Comparison of ENCODE assay signal across 8 cellular contexts in genomic region chr17:67779098-67779672, GRCh38. TPM values are rescaled to one million over a fixed set of nuclear protein-coding genes. Genes with fewer than 3 reads are reported as not detected.
A peak's percentile ranks its signal among the peaks of the same experiment; 100 is the strongest.
DNase-seq lines count a peak whose midpoint lies in the region; ATAC-seq, FAIRE-seq and TF ChIP-seq lines count a peak whose summit lies in the region.

No MANE protein-coding gene starts in this region.

- no peak for TF ChIP-seq EP300 in HepG2 (IDR thresholded peaks at IDR 0.05; ENCODE audit: low read depth in 2 of 2, low read length in 2 of 2)
- no peak for TF ChIP-seq EP300 in HepG2 (CRISPR knock-in tag; IDR thresholded peaks at IDR 0.05; ENCODE audit: borderline replicate concordance)

- WGBS in HepG2 (ENCODE audit: low lambda C conversion rate), result 7% methylated on average over 13 of the region's 13 CpGs

- DNase-seq in Panc1 (ENCODE audit: low read depth, low spot score) (no peak), MCF 10A (ENCODE audit: unreplicated experiment) (peak; percentile 58), HepG2 (ENCODE audit: low spot score) (peak; percentile 74), type B pancreatic cell (ENCODE audit: extremely low spot score, unreplicated experiment) (no peak), NCI-H446 treated with DMSO at 0.1 percent for 48 hours (lab: John Stamatoyannopoulos, UW) (no peak), MV-4-11 (lab: John Stamatoyannopoulos, UW) (no peak)

- peak overlapping the region; percentile 74 for H3K4me2 ChIP-seq in HepG2 (ENCODE audit: low read depth, low read length)

- TF ChIP-seq POLR2A in HepG2 (IDR thresholded peaks at IDR 0.05; ENCODE audit: insufficient read depth in 1 of 2, low read depth in 2 of 2, low read length in 2 of 2), result no peak

- H3K79me2 ChIP-seq in ACC112 (ENCODE audit: control insufficient read depth, insufficient read depth, low read length, unreplicated experiment) (no peaks in the 10 kb centered on the region), HepG2 (ENCODE audit: insufficient read depth, low read length) (no peaks in the 10 kb centered on the region)

- no peaks in the 10 kb centered on the region for H3K27me3 Mint-ChIP-seq in MCF 10A (ENCODE audit: insufficient read depth, unreplicated experiment)
- no peaks in the 10 kb centered on the region for H3K27me3 Mint-ChIP-seq in type B pancreatic cell

- ATAC-seq in Panc1, result peak; percentile 88
- ATAC-seq in HepG2, result peak; percentile 94

- no peaks in the 10 kb centered on the region for H3K9me3 Mint-ChIP-seq in MCF 10A (ENCODE audit: unreplicated experiment)
- no peaks in the 10 kb centered on the region for H3K9me3 Mint-ChIP-seq in type B pancreatic cell

- BruUV-seq in Panc1 (replicated peaks; lab: Mats Ljungman, UMichigan) (no TSS peak), MCF 10A (replicated peaks; lab: Mats Ljungman, UMichigan) (no TSS peak), HepG2 (replicated peaks; lab: Mats Ljungman, UMichigan) (no TSS peak)

- in situ Hi-C loops in Panc1 (cut with HindIII; ENCODE audit: low pct_unique_long_range_greater_than_20kb, low sequenced_read_pairs) (no loop called here), HepG2 (cut with HindIII; ENCODE audit: extremely low pct_ligation_motif_present, low pct_unique_long_range_greater_than_20kb) (no loop called here)

- no peak overlapping the region for H3K4me3 Mint-ChIP-seq in MCF 10A (ENCODE audit: unreplicated experiment)
- no peak overlapping the region for H3K4me3 Mint-ChIP-seq in type B pancreatic cell

- H3K27me3 ChIP-seq in ACC112 (ENCODE audit: insufficient read depth, low read length) (no peaks in the 10 kb centered on the region), Panc1 (ENCODE audit: control insufficient read depth, insufficient read depth, low read length) (no peaks in the 10 kb centered on the region), HepG2 (ENCODE audit: control insufficient read depth in 1 of 2, insufficient read depth in 2 of 2, low read length in 2 of 2) (no peaks in the 10 kb centered on the region; a peak in 1 of 5 replicates)

- H3K4me1 ChIP-seq in ACC112 (ENCODE audit: control insufficient read depth, insufficient read depth, low read length, unreplicated experiment) (peaks cover 5% of the 10 kb centered on the region), Panc1 (ENCODE audit: control insufficient read depth, insufficient read depth, low read length) (no peaks in the 10 kb centered on the region; the same call in 1 of the 2 replicates), HepG2 (ENCODE audit: insufficient read depth, low read length) (peaks cover 24% of the 10 kb centered on the region)

- H3K9ac ChIP-seq in HepG2 (ENCODE audit: insufficient read depth, low read depth, low read length), result no peak overlapping the region

- FAIRE-seq in HepG2 (lab: Jason Lieb, UNC), result peak; percentile 12

- no peaks in the 10 kb centered on the region for H4K20me1 ChIP-seq in HepG2 (ENCODE audit: insufficient read depth, low read length)

- H3K4me1 Mint-ChIP-seq in MCF 10A (ENCODE audit: insufficient read depth, unreplicated experiment) (no peaks in the 10 kb centered on the region), type B pancreatic cell (ENCODE audit: unreplicated experiment) (peaks cover 4% of the 10 kb centered on the region)

- intact Hi-C loops in Panc1 (cut with micrococcal nuclease; ENCODE audit: unreplicated experiment), result no loop called here
- intact Hi-C loops in MCF 10A (cut with micrococcal nuclease), result loop anchor here (1.0 kb wide), 2 partner anchors 62 to 405 kb away; partner anchors contain the start of gene NOL11
- intact Hi-C loops in HepG2 (cut with micrococcal nuclease; ENCODE audit: unreplicated experiment), result loop anchor here (1.0 kb wide), 1 partner anchor 62 kb away; the partner anchor contains the start of gene NOL11

- no peaks in the 10 kb centered on the region for H3K36me3 ChIP-seq in ACC112 (ENCODE audit: insufficient read depth, low read length)
- H3K36me3 ChIP-seq in Panc1 (ENCODE audit: control insufficient read depth, insufficient read depth, low read length), result no peaks in the 10 kb centered on the region
- no peaks in the 10 kb centered on the region for H3K36me3 ChIP-seq in HepG2 (replicated peaks in 1 of 2; ENCODE audit: control insufficient read depth in 1 of 2, insufficient read depth in 2 of 2, low read length in 2 of 2)

- H3K27ac ChIP-seq in ACC112 (ENCODE audit: low read depth, low read length), result no peak overlapping the region
- no peak overlapping the region for H3K27ac ChIP-seq in Panc1 (ENCODE audit: low read length)
- no peak overlapping the region for H3K27ac ChIP-seq in HepG2 (ENCODE audit: extremely low read length, insufficient read depth, low read length)

- H3K36me3 Mint-ChIP-seq in MCF 10A (ENCODE audit: insufficient read depth, unreplicated experiment), result no peaks in the 10 kb centered on the region
- no peaks in the 10 kb centered on the region for H3K36me3 Mint-ChIP-seq in type B pancreatic cell

- no peak overlapping the region for H2AFZ ChIP-seq in ACC112 (ENCODE audit: low read length, unreplicated experiment)
- H2AFZ ChIP-seq in HepG2 (ENCODE audit: low read length), result peak overlapping the region; percentile 73

- peak overlapping the region; percentile 17; the same call in 1 of the 2 replicates for H3K4me3 ChIP-seq in ACC112 (ENCODE audit: low read depth, low read length)
- H3K4me3 ChIP-seq in Panc1 (ENCODE audit: low read depth in 2 of 2, low read length in 2 of 2), result peak overlapping the region; percentile 6 to 33; a peak in 3 of 4 replicates
- H3K4me3 ChIP-seq in HepG2 (replicated peaks in 1 of 3; ENCODE audit: insufficient read depth in 1 of 3, low read depth in 2 of 3, low read length in 3 of 3), result peak overlapping the region in 2 of 3 experiments; percentile 4 to 54; a peak in 2 of 6 replicates

- H3K27ac Mint-ChIP-seq in MCF 10A (ENCODE audit: low read depth, unreplicated experiment), result no peak overlapping the region
- no peak overlapping the region for H3K27ac Mint-ChIP-seq in type B pancreatic cell

- peak; percentile 62; the same call in 1 of the 2 replicates for TF ChIP-seq RAD21 in HepG2 (CRISPR knock-in tag; IDR thresholded peaks at IDR 0.05)

- no peaks in the 10 kb centered on the region for H3K9me3 ChIP-seq in Panc1 (ENCODE audit: control insufficient read depth, insufficient read depth, low read depth, low read length)
- H3K9me3 ChIP-seq in HepG2 (ENCODE audit: low read length), result no peaks in the 10 kb centered on the region

- peak; percentile 67 for TF ChIP-seq CTCF in GM12874 (IDR thresholded peaks at IDR 0.05; ENCODE audit: insufficient read depth, low read depth, low read length)
- TF ChIP-seq CTCF in Panc1 (IDR thresholded peaks at IDR 0.05), result peak; percentile 87
- TF ChIP-seq CTCF in MCF 10A (IDR thresholded peaks at IDR 0.05; ENCODE audit: unreplicated experiment), result peak; percentile 71
- peak; percentile 83 for TF ChIP-seq CTCF in HepG2 (CRISPR knock-in tag; IDR thresholded peaks at IDR 0.05)
- peak; percentile 77 for TF ChIP-seq CTCF in type B pancreatic cell (conservative IDR thresholded peaks at IDR 0.05)

- POLR2A ChIA-PET in Panc1 (lab: Charles Lee) (no interaction called here), MCF 10A (lab: Yijun Ruan, JAX) (no interaction called here), HepG2 (lab: Yijun Ruan, JAX) (interaction anchor here (1.1 kb wide), 1 partner anchor 61 kb away, joined by 4 read pairs; the partner anchor contains the start of gene NOL11)

- CTCF ChIA-PET in Panc1 (lab: Charles Lee), result no interaction called here
- CTCF ChIA-PET in MCF 10A (lab: Yijun Ruan, JAX), result no interaction called here
- CTCF ChIA-PET in HepG2 (lab: Yijun Ruan, JAX; ENCODE audit: low intra/inter-chr PET ratio, low total read pairs), result interaction anchor here (1.9 kb wide), 1 partner anchor 61 kb away, joined by 5 read pairs; the partner anchor contains the start of gene NOL11

TF ChIP-seq in HepG2, 621 proteins besides CTCF, POLR2A, EP300 and RAD21 (continues in another document):
- no peak for TF ChIP-seq ZNF619 (CRISPR knock-in tag; IDR thresholded peaks at IDR 0.05)
- peak; percentile 29; the same call in 1 of the 2 replicates for TF ChIP-seq ONECUT2 (CRISPR knock-in tag; IDR thresholded peaks at IDR 0.05)
- 0 out of 2 replicates have a peak, but pooled peaks have one; percentile 29 for TF ChIP-seq ZNF501 (CRISPR knock-in tag; IDR thresholded peaks at IDR 0.05)

RNA-seq across cellular contexts. Expression of gene BPTF, which starts 46.1 kb away (rescaled TPM):
- 51.1 TPM for total RNA-seq in Panc1 (2021; ENCODE audit: unreplicated experiment)
- 38.8 TPM for polyA plus RNA-seq in Panc1 (2012; ENCODE audit: insufficient read length)
- total RNA-seq in MCF 10A (2022), result 54.9 and 63.7 TPM in 2 replicates
- 43.5 and 73.1 TPM in 2 replicates for total RNA-seq in HepG2 (2016; rRNA removed; fragmentation: Illumina TruSeq; extraction: Trizol)
- total RNA-seq in HepG2 (2016; cell fraction: cytosol; rRNA removed; fragmentation: Illumina TruSeq; extraction: Trizol; ENCODE audit: low read depth), result 43.8 and 50.6 TPM in 2 replicates
- 44.3 and 67.7 TPM in 2 replicates for total RNA-seq in HepG2 (2016; cell fraction: insoluble cytoplasmic fraction; rRNA removed; fragmentation: Illumina TruSeq; extraction: Trizol)
- total RNA-seq in HepG2 (2016; cell fraction: membrane; rRNA removed; fragmentation: Illumina TruSeq; extraction: Trizol), result 38.8 and 41.1 TPM in 2 replicates
- 88.3 and 95.6 TPM in 2 replicates for total RNA-seq in HepG2 (2016; cell fraction: nucleus; rRNA removed; fragmentation: Illumina TruSeq; extraction: Trizol)
- polyA plus RNA-seq in HepG2 (2011; rRNA removed), result 52.9 and 66.1 TPM in 2 replicates
- 28.6 and 29.5 TPM in 2 replicates for polyA plus RNA-seq in HepG2 (2011; cell fraction: cytosol; rRNA removed)
- 80.0 and 94.4 TPM in 2 replicates for polyA plus RNA-seq in HepG2 (2011; cell fraction: nucleus; rRNA removed)
- polyA plus RNA-seq in HepG2 (2012), result 38.6 and 42.7 TPM in 2 replicates
- 3.2 and 3.5 TPM in 2 replicates for polyA plus RNA-seq in HepG2 (2016; cell fraction: cytosol; fragmentation: Illumina TruSeq; extraction: Trizol; ENCODE audit: low read depth)
- 59.3 and 75.0 TPM in 2 replicates for polyA plus RNA-seq in HepG2 (2016; cell fraction: insoluble cytoplasmic fraction; fragmentation: Illumina TruSeq; extraction: Trizol; ENCODE audit: low read depth)
- polyA plus RNA-seq in HepG2 (2016; cell fraction: membrane; fragmentation: Illumina TruSeq; extraction: Trizol; ENCODE audit: low read depth), result 7.4 and 10.9 TPM in 2 replicates
- polyA plus RNA-seq in HepG2 (2016; cell fraction: nucleus; fragmentation: Illumina TruSeq; extraction: Trizol; ENCODE audit: insufficient read depth, low read depth), result 98.3 and 108 TPM in 2 replicates
- polyA minus RNA-seq in HepG2 (2011; rRNA and poly(A)+ RNA removed; ENCODE audit: low replicate concordance), result 88.0 and 94.4 TPM in 2 replicates
- polyA minus RNA-seq in HepG2 (2011; cell fraction: cytosol; rRNA and poly(A)+ RNA removed), result 57.8 and 66.8 TPM in 2 replicates
- polyA minus RNA-seq in HepG2 (2011; cell fraction: nucleus; rRNA and poly(A)+ RNA removed), result 144 and 152 TPM in 2 replicates
- total RNA-seq in type B pancreatic cell (ENCODE audit: low replicate concordance), result 116 and 135 TPM in 2 replicates

Comparison
In these comparisons a context has a peak if more than half of its experiments do, and no peak if none do; other contexts are left out.
1. DNase-seq: peak in MCF 10A (single experiment) and HepG2 (single experiment); none in Panc1 (single experiment), type B pancreatic cell (single experiment), NCI-H446 treated with DMSO at 0.1 percent for 48 hours (single experiment) and MV-4-11 (single experiment).
2. Peak in every context shown above with its lines, with median percentiles within 50 percentile points of each other: H3K4me3 ChIP-seq and CTCF ChIP-seq.